In genomic region chr7:155791214-155791737, GRCh38 we compare ENCODE assay signal across 23 cellular contexts. TPM values are rescaled to one million over a fixed set of nuclear protein-coding genes. Genes with fewer than 3 reads are reported as not detected.
"Had no signal": no experiment of that assay in that cellular context is flagged by ENCODE, and none has a peak within 500 bp of the region (broad histone marks: within the 10 kb centered on the region; RNA-seq: fewer than 3 reads in every experiment).

No MANE protein-coding gene starts in this region.

- DNase-seq: activated CD4-positive, alpha-beta T cell treated with anti-CD3 and anti-CD28 coated beads for 4 hours; activated CD8-positive, alpha-beta memory T cell treated with anti-CD3 and anti-CD28 coated beads, Interleukin-2, amount 50 U/mL, for 4 hours; activated CD8-positive, alpha-beta T cell treated with anti-CD3 and anti-CD28 coated beads for 36 hours; activated gamma-delta T cell treated with Interleukin-2 at 50 U/mL for 16 hours; activated naive CD4-positive, alpha-beta T cell treated with anti-CD3 and anti-CD28 coated beads, Interleukin-2, amount 10 ng/mL, durations not matched to agents 7 days and 5 days; activated naive CD8-positive, alpha-beta T cell treated with anti-CD3 and anti-CD28 coated beads for 36 hours; activated T-cell treated with anti-CD3 and anti-CD28 coated beads, Interleukin-2, amount 50 U/mL, for 72 hours; brain microvascular endothelial cell; Karpas-422; NCI-H2029; NCI-H345; NCI-H510A; NCI-H526 treated with DMSO at 0.1 percent for 48 hours; OCI-M1; Right ventricle myocardium superior; RPMI8226 had no signal

- H3K27ac Mint-ChIP-seq: activated CD8-positive, alpha-beta T cell treated with anti-CD3 and anti-CD28 coated beads for 36 hours; activated naive CD4-positive, alpha-beta T cell treated with anti-CD3 and anti-CD28 coated beads, Interleukin-2, amount 10 ng/mL, durations not matched to agents 7 days and 5 days; activated naive CD8-positive, alpha-beta T cell treated with anti-CD3 and anti-CD28 coated beads for 36 hours; activated T-cell treated with anti-CD3 and anti-CD28 coated beads, Interleukin-2, amount 50 U/mL, for 72 hours; activated T-helper 2 cell treated with anti-CD3 and anti-CD28 coated beads, Interferon-gamma antibody, Interleukin-2, Interleukin-4, amounts not matched to agents 10 μg/mL and 5 μg/mL and 100 μg/mL, durations not matched to agents 14 hours and 24 hours and 36 hours; T-helper 1 cell treated with Interleukin-12 subunit alpha and Interleukin-12 subunit beta and Interleukin-4 antibody, amounts not matched to agents 30 μg/mL and 1 μg/mL, for 36 hours had no signal

- ATAC-seq: activated CD4-positive, CD25-positive, alpha-beta regulatory T cell treated with anti-CD3 and anti-CD28 coated beads, Interleukin-2, amount 50 U/mL, for 24 hours; activated CD8-positive, alpha-beta T cell treated with anti-CD3 and anti-CD28 coated beads for 36 hours; activated T-cell treated with anti-CD3 and anti-CD28 coated beads, Interleukin-2, amount 50 U/mL, for 72 hours; K562; Panc1 had no signal

- H3K9me3 Mint-ChIP-seq: activated CD8-positive, alpha-beta T cell treated with anti-CD3 and anti-CD28 coated beads for 36 hours; activated naive CD4-positive, alpha-beta T cell treated with anti-CD3 and anti-CD28 coated beads, Interleukin-2, amount 10 ng/mL, durations not matched to agents 7 days and 5 days; activated naive CD8-positive, alpha-beta T cell treated with anti-CD3 and anti-CD28 coated beads for 36 hours; activated T-cell treated with anti-CD3 and anti-CD28 coated beads, Interleukin-2, amount 50 U/mL, for 72 hours; activated T-helper 2 cell treated with anti-CD3 and anti-CD28 coated beads, Interferon-gamma antibody, Interleukin-2, Interleukin-4, amounts not matched to agents 10 μg/mL and 5 μg/mL and 100 μg/mL, durations not matched to agents 14 hours and 24 hours and 36 hours; T-helper 1 cell treated with Interleukin-12 subunit alpha and Interleukin-12 subunit beta and Interleukin-4 antibody, amounts not matched to agents 30 μg/mL and 1 μg/mL, for 36 hours had no signal

- H3K4me3 Mint-ChIP-seq: activated CD8-positive, alpha-beta T cell treated with anti-CD3 and anti-CD28 coated beads for 36 hours; activated naive CD4-positive, alpha-beta T cell treated with anti-CD3 and anti-CD28 coated beads, Interleukin-2, amount 10 ng/mL, durations not matched to agents 7 days and 5 days; activated naive CD8-positive, alpha-beta T cell treated with anti-CD3 and anti-CD28 coated beads for 36 hours; activated T-cell treated with anti-CD3 and anti-CD28 coated beads, Interleukin-2, amount 50 U/mL, for 72 hours; T-helper 1 cell treated with Interleukin-12 subunit alpha and Interleukin-12 subunit beta and Interleukin-4 antibody, amounts not matched to agents 30 μg/mL and 1 μg/mL, for 36 hours had no signal

- H3K36me3 Mint-ChIP-seq: activated naive CD4-positive, alpha-beta T cell treated with anti-CD3 and anti-CD28 coated beads, Interleukin-2, amount 10 ng/mL, durations not matched to agents 7 days and 5 days had no signal

RNA-seq across cellular contexts. Expression of gene SHH, which starts 21.0 kb away (rescaled TPM):
- total RNA-seq: activated CD8-positive, alpha-beta T cell treated with anti-CD3 and anti-CD28 coated beads for 36 hours; activated naive CD8-positive, alpha-beta T cell treated with anti-CD3 and anti-CD28 coated beads for 36 hours; cardiac muscle cell; Right ventricle myocardium superior; SJSA1 had no signal
- polyA plus RNA-seq: cardiac muscle cell, K562 had no signal
